28 cellular contexts compared by ENCODE assay signal in genomic region chr3:35970793-35971192, GRCh38.
"Had no signal": no experiment of that assay in that cellular context is flagged by ENCODE, and none has a peak within 500 bp of the region (broad histone marks: within the 10 kb centered on the region; RNA-seq: fewer than 3 reads in every experiment).

No MANE protein-coding gene starts in this region.

- H3K4me1 ChIP-seq: neural progenitor cell, right atrium auricular region, right lobe of liver, testis, thyroid gland, transverse colon, vagina had no signal

- H3K4me3 Mint-ChIP-seq: mesothelial cell of epicardium; natural killer cell; nephron progenitor cell; neural progenitor cell; stimulated activated memory B cell treated with anti-CD40 and anti-IgM and Interleukin-4, amounts not matched to agents 10 μg/mL and 1 μg/mL and 100 μg/mL, for 72 hours had no signal

- H3K4me2 ChIP-seq: neural progenitor cell, smooth muscle cell had no signal

- H3K27ac Mint-ChIP-seq: mesothelial cell of epicardium; naive B cell; natural killer cell; nephron progenitor cell; neural progenitor cell; progenitor cell of endocrine pancreas; stimulated activated memory B cell treated with anti-CD40 and anti-IgM and Interleukin-4, amounts not matched to agents 10 μg/mL and 1 μg/mL and 100 μg/mL, for 72 hours had no signal

- H3K9me3 ChIP-seq: left ventricle myocardium inferior, neutrophil, ovary, right atrium auricular region, right lobe of liver, stomach, testis, thyroid gland, transverse colon, upper lobe of left lung, vagina had no signal

- H3K27me3 ChIP-seq: neural progenitor cell, neutrophil, right atrium auricular region, right lobe of liver, stomach, testis, thyroid gland, transverse colon, upper lobe of left lung, vagina had no signal

- H3K27me3 Mint-ChIP-seq: naive B cell; stimulated activated memory B cell treated with anti-CD40 and anti-IgM and Interleukin-4, amounts not matched to agents 10 μg/mL and 1 μg/mL and 100 μg/mL, for 72 hours had no signal

- H3K9me3 Mint-ChIP-seq: mesothelial cell of epicardium; naive B cell; nephron progenitor cell; neural progenitor cell; stimulated activated memory B cell treated with anti-CD40 and anti-IgM and Interleukin-4, amounts not matched to agents 10 μg/mL and 1 μg/mL and 100 μg/mL, for 72 hours had no signal

- H2AFZ ChIP-seq: neural progenitor cell had no signal

- H3K36me3 ChIP-seq: left ventricle myocardium inferior, neural progenitor cell, neutrophil, ovary, right atrium auricular region, right lobe of liver, stomach, thyroid gland, transverse colon, upper lobe of left lung, vagina had no signal

- DNase-seq: islet precursor cell; left ventricle myocardium inferior; mesendoderm; naive B cell; natural killer cell; nephron progenitor cell; occipital lobe; ovary; right lobe of liver; stimulated activated CD4-positive, alpha-beta T cell treated with anti-CD3 and anti-CD28 coated beads, Interleukin-1b, Interleukin-23, amount 100 ng/mL, for 48 hours; stimulated activated CD4-positive, alpha-beta T cell treated with anti-CD3 and anti-CD28 coated beads, Interleukin-2, amount 100 ng/mL, for 48 hours; stimulated activated CD4-positive, alpha-beta T cell treated with anti-CD3 and anti-CD28 coated beads, Interleukin-4, amount 100 ng/mL, for 4 hours; stimulated activated CD8-positive, alpha-beta memory T cell treated with anti-CD3 and anti-CD28 coated beads, Interleukin-4, amount 100 ng/mL, for 48 hours; stimulated activated naive CD8-positive, alpha-beta T cell treated with anti-CD3 and anti-CD28 coated beads, Interleukin-15, Interleukin-2, amounts not matched to agents 100 U/mL and 50 U/mL, for 24 hours; stomach; testis; thyroid gland; transverse colon; upper lobe of left lung had no signal

- H3K27ac ChIP-seq: left ventricle myocardium inferior, neural progenitor cell, neutrophil, ovary, right atrium auricular region, right lobe of liver, stomach, testis, thyroid gland, transverse colon, upper lobe of left lung, vagina had no signal

- ATAC-seq: natural killer cell; right lobe of liver; stimulated activated memory B cell treated with anti-CD40 and anti-IgM and Interleukin-4, amounts not matched to agents 10 μg/mL and 1 μg/mL and 100 μg/mL, for 72 hours; stimulated activated naive CD8-positive, alpha-beta T cell treated with anti-CD3 and anti-CD28 coated beads, Interleukin-15, Interleukin-2, amounts not matched to agents 100 U/mL and 50 U/mL, for 24 hours had no signal

- H3K9ac ChIP-seq: neural progenitor cell had no signal

- H3K4me1 Mint-ChIP-seq: nephron progenitor cell; neural progenitor cell; stimulated activated memory B cell treated with anti-CD40 and anti-IgM and Interleukin-4, amounts not matched to agents 10 μg/mL and 1 μg/mL and 100 μg/mL, for 72 hours had no signal

- H3K4me3 ChIP-seq: left ventricle myocardium inferior, lung, neural progenitor cell, ovary, right atrium auricular region, right lobe of liver, smooth muscle cell, stomach, testis, thyroid gland, transverse colon, upper lobe of left lung, vagina had no signal

- H3K36me3 Mint-ChIP-seq: mesothelial cell of epicardium; naive B cell; natural killer cell; neural progenitor cell; stimulated activated memory B cell treated with anti-CD40 and anti-IgM and Interleukin-4, amounts not matched to agents 10 μg/mL and 1 μg/mL and 100 μg/mL, for 72 hours had no signal
